In the genomic region with DNA sequence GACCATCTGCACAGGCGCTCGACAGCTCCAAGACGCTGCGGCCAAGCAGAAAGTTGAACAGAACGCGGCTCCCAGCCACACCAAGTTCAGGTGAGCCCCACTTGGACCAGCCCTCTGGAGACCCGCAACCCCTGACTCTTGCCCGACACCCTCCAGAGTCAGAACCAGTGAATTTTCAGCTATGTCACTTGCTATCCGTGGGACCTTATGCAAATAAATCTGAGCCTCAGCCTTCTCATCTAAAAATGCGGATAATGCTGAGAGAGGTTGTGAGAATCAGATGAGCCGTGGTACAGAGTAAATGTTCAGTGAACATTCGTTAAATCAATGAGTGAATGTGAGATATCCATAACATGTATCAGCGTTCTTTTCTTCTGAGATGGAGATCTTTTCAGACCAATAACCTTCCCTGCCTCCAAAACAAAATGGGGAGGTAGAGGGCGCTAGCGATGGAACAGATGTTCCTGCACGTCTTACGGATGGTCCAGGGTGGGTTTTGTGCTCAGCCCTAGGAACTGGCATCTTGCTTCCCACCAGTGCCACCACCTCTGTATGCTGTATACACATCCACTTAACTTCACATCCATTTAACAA, we compare ENCODE assay signal across 8 cellular contexts. TPM values are rescaled to one million over a fixed set of nuclear protein-coding genes. Genes with fewer than 3 reads are reported as not detected.
DNase-seq lines count a peak whose midpoint lies in the region; ATAC-seq, FAIRE-seq and TF ChIP-seq lines count a peak whose summit lies in the region.

No MANE protein-coding gene starts in this region.

- no peaks in the 10 kb centered on the region for H3K9me3 Mint-ChIP-seq in IgD-negative memory B cell

- no peaks in the 10 kb centered on the region for H4K20me1 ChIP-seq in keratinocyte (ENCODE audit: control insufficient read depth, extremely low read depth, insufficient read depth, low read length)

- ATAC-seq in HG03521 (IDR thresholded peaks at IDR 0.05; ENCODE audit: unreplicated experiment), result no peak

- peaks cover 21 to 25% (median 23%) of the 10 kb centered on the region in 3 donors for H3K4me1 Mint-ChIP-seq in IgD-negative memory B cell

- TF ChIP-seq CTCF in keratinocyte (optimal IDR thresholded peaks at IDR 0.05 in 1 of 3, IDR thresholded peaks at IDR 0.05 in 1 of 3, conservative IDR thresholded peaks at IDR 0.05 in 1 of 3; ENCODE audit: extremely low read depth in 1 of 3, insufficient read depth in 2 of 3, low read length in 3 of 3), result peak; percentile 41 to 63 (median 53)

- peak; percentile 21 for DNase-seq in NCI-H2227 (lab: John Stamatoyannopoulos, UW; ENCODE audit: unreplicated experiment)
- no peak for DNase-seq in NCI-H2227 treated with DMSO at 0.1 percent for 48 hours (lab: John Stamatoyannopoulos, UW)
- DNase-seq in adipocyte (ENCODE audit: low read depth), result peak; percentile 48
- DNase-seq in keratinocyte (ENCODE audit: low read depth, low spot score), result no peak
- DNase-seq in medulla oblongata (ENCODE audit: extremely low spot score), result no peak

- no peak for FAIRE-seq in keratinocyte (lab: Jason Lieb, UNC)

- peak overlapping the region; percentile 97 for H2AFZ ChIP-seq in keratinocyte (ENCODE audit: control insufficient read depth, low read length)

- H3K27ac ChIP-seq in keratinocyte (ENCODE audit: control insufficient read depth, insufficient read depth, low read length) (peak overlapping the region; percentile 98), stomach smooth muscle (ENCODE audit: low read length) (peak overlapping the region; percentile 84)

- peaks cover 2% of the 10 kb centered on the region for H3K36me3 Mint-ChIP-seq in IgD-negative memory B cell

- H3K9ac ChIP-seq in adipocyte (ENCODE audit: low read length) (peak overlapping the region; percentile 99), keratinocyte (ENCODE audit: control insufficient read depth, extremely low read depth, insufficient read depth, low read length) (peak overlapping the region; percentile 94), stomach smooth muscle (ENCODE audit: low read length in 2 of 2) (peak overlapping the region; percentile 83 to 97)

- no peaks in the 10 kb centered on the region for H3K9me3 ChIP-seq in adipocyte (ENCODE audit: control insufficient read depth, low read length)
- no peaks in the 10 kb centered on the region for H3K9me3 ChIP-seq in keratinocyte (ENCODE audit: control insufficient read depth, low read depth, low read length)
- H3K9me3 ChIP-seq in stomach smooth muscle (ENCODE audit: control insufficient read depth in 2 of 2, low read length in 2 of 2), result no peaks in the 10 kb centered on the region

- H3K4me3 ChIP-seq in adipocyte (ENCODE audit: low read length) (peak overlapping the region; percentile 90), keratinocyte (ENCODE audit: control insufficient read depth in 2 of 3, extremely low read depth in 1 of 3, insufficient read depth in 2 of 3, low read depth in 1 of 3, low read length in 3 of 3) (peak overlapping the region; percentile 73 to 91 (median 89)), stomach smooth muscle (ENCODE audit: low read length in 2 of 2) (peak overlapping the region; percentile 95 to 99)

- peak overlapping the region; percentile 95 for H3K4me2 ChIP-seq in keratinocyte (ENCODE audit: control insufficient read depth, extremely low read depth, insufficient read depth, low read depth, low read length)

- dilution Hi-C loops in keratinocyte (cut with MboI; ENCODE audit: extremely low pct_ligation_motif_present, low sequenced_read_pairs), result no loop called here

- no peaks in the 10 kb centered on the region for H3K9me1 ChIP-seq in keratinocyte (ENCODE audit: control insufficient read depth, extremely low read depth, insufficient read depth, low read length)

- H3K4me3 Mint-ChIP-seq in IgD-negative memory B cell, result peak overlapping the region in 3 of 4 donors; percentile 93 to 99 (median 99)

- H3K27ac Mint-ChIP-seq in IgD-negative memory B cell, result peak overlapping the region; percentile 98 to 99 (median 99)

- H3K36me3 ChIP-seq in adipocyte (ENCODE audit: control insufficient read depth, insufficient read depth, low read length, severe bottlenecking) (peaks cover 28% of the 10 kb centered on the region), keratinocyte (ENCODE audit: control insufficient read depth in 2 of 2, extremely low read depth in 1 of 2, insufficient read depth in 2 of 2, low read length in 2 of 2) (peaks cover 10 to 16% of the 10 kb centered on the region in 2 experiments), stomach smooth muscle (ENCODE audit: control insufficient read depth in 2 of 2, insufficient read depth in 2 of 2, low read length in 2 of 2) (peaks cover 16 to 22% of the 10 kb centered on the region in 2 donors)

- H3K4me1 ChIP-seq in adipocyte (ENCODE audit: control insufficient read depth, insufficient read depth, low read length) (peaks cover 40% of the 10 kb centered on the region), keratinocyte (ENCODE audit: control insufficient read depth, extremely low read depth, insufficient read depth, low read length) (peaks cover 16% of the 10 kb centered on the region), stomach smooth muscle (ENCODE audit: control insufficient read depth, insufficient read depth, low read length) (peaks cover 25% of the 10 kb centered on the region)

- H3K27me3 Mint-ChIP-seq in IgD-negative memory B cell, result no peaks in the 10 kb centered on the region

- no peaks in the 10 kb centered on the region for H3K27me3 ChIP-seq in adipocyte (replicated peaks; ENCODE audit: control insufficient read depth, insufficient read depth, low read length)
- no peaks in the 10 kb centered on the region for H3K27me3 ChIP-seq in keratinocyte (ENCODE audit: control insufficient read depth, extremely low read depth, insufficient read depth, low read length)
- no peaks in the 10 kb centered on the region for H3K27me3 ChIP-seq in stomach smooth muscle (ENCODE audit: control insufficient read depth in 1 of 2, insufficient read depth in 2 of 2, low read length in 2 of 2)

- H3K79me2 ChIP-seq in keratinocyte (ENCODE audit: control insufficient read depth, insufficient read depth, low read length), result peaks cover 40% of the 10 kb centered on the region

RNA-seq across cellular contexts. Expression of a gene that starts 0.5 kb away (rescaled TPM):
- 60.1 TPM for polyA plus RNA-seq in IgD-negative memory B cell
- polyA plus RNA-seq in keratinocyte, result 60.9 to 74.2 TPM (median 64.3 TPM) in 3 replicates
- 19.4 TPM for polyA plus RNA-seq in keratinocyte (2011; ENCODE audit: low read depth)
- 58.3 and 75.2 TPM in 2 replicates for polyA plus RNA-seq in keratinocyte (2011; cell fraction: cytosol; rRNA removed)
- 35.0 and 47.2 TPM in 2 replicates for polyA plus RNA-seq in keratinocyte (2011; cell fraction: nucleus; rRNA removed)
- 24.0 and 53.5 TPM in 2 replicates for polyA plus RNA-seq in keratinocyte (2012; ENCODE audit: low replicate concordance)
- 20.4 to 33.3 TPM (median 28.2 TPM) in 3 replicates for polyA minus RNA-seq in keratinocyte
- polyA minus RNA-seq in keratinocyte (2011; cell fraction: cytosol; rRNA and poly(A)+ RNA removed), result 36.6 TPM
- 8.9 and 16.1 TPM in 2 replicates for polyA minus RNA-seq in keratinocyte (2011; cell fraction: nucleus; rRNA and poly(A)+ RNA removed)

RNA-seq across cellular contexts. Expression of a gene that starts 0.8 kb away (rescaled TPM):
- 56.2 TPM for polyA plus RNA-seq in IgD-negative memory B cell
- polyA plus RNA-seq in keratinocyte, result 25.2 to 28.6 TPM (median 26.3 TPM) in 3 replicates
- polyA plus RNA-seq in keratinocyte (2011; ENCODE audit: low read depth), result 19.4 TPM
- polyA plus RNA-seq in keratinocyte (2011; cell fraction: cytosol; rRNA removed), result 17.5 and 26.4 TPM in 2 replicates
- 19.5 and 22.6 TPM in 2 replicates for polyA plus RNA-seq in keratinocyte (2011; cell fraction: nucleus; rRNA removed)
- 16.1 and 24.2 TPM in 2 replicates for polyA plus RNA-seq in keratinocyte (2012; ENCODE audit: low replicate concordance)
- 4.6 to 5.9 TPM (median 5.1 TPM) in 3 replicates for polyA minus RNA-seq in keratinocyte
- 8.2 TPM for polyA minus RNA-seq in keratinocyte (2011; cell fraction: cytosol; rRNA and poly(A)+ RNA removed)
- 3.6 and 4.6 TPM in 2 replicates for polyA minus RNA-seq in keratinocyte (2011; cell fraction: nucleus; rRNA and poly(A)+ RNA removed)

Comparison
In these comparisons a context has a peak if more than half of its experiments do, and no peak if none do; other contexts are left out.
1. DNase-seq: peak in NCI-H2227 (single experiment) and adipocyte (single experiment); none in NCI-H2227 treated with DMSO at 0.1 percent for 48 hours (single experiment), keratinocyte (single experiment) and medulla oblongata (single experiment).
2. Peak in every context shown above with its lines, with median percentiles within 50 percentile points of each other: H3K4me3 ChIP-seq and H3K9ac ChIP-seq.